1 cellular context compared by ENCODE assay signal in the genomic region with DNA sequence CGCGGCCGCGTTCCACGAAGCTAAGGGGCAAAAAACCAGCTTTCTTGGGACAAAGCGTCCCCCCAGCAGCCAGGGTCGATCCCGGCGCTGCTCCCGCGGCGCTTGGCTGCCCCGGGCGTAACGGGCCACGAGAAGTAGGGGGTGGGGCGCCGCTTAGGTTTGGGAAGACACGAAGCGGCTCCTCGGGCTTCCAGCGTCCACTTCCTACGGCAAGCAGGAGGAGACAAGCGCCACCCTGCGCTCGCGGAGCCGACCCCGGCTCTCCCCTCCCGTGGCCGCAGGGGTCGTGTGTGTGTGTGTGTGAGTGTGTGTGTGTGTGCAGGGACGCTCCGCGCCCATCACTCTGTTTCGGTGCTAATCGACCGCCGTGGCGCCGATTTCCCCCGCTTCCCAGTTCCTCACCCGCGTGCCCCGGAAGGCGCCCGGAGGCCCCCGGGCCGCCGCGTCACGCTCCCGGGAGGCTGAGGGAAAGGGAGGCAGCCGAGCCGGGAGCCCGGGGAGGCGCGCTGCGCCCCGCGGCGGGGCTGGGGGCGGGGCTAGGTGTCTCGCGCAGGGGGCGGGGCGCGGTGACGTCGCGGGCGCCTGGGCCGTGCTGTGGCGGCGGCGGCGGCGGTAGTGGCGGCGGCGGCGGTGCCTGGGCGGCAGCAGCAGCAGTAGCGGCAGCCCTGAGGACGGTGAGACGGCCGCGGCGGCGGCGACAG.
TF ChIP-seq lines count a peak whose summit lies in the region.

TSS of gene ERC1 (plus strand) at position 575 of the 701 bp plus-strand sequence. CDS start 36,681 bp downstream, outside the sequence.

TF ChIP-seq in K562, 482 proteins besides CTCF, POLR2A, EP300 and RAD21 (continued from another document and continues in another):
- TF ChIP-seq, protein P1, sequence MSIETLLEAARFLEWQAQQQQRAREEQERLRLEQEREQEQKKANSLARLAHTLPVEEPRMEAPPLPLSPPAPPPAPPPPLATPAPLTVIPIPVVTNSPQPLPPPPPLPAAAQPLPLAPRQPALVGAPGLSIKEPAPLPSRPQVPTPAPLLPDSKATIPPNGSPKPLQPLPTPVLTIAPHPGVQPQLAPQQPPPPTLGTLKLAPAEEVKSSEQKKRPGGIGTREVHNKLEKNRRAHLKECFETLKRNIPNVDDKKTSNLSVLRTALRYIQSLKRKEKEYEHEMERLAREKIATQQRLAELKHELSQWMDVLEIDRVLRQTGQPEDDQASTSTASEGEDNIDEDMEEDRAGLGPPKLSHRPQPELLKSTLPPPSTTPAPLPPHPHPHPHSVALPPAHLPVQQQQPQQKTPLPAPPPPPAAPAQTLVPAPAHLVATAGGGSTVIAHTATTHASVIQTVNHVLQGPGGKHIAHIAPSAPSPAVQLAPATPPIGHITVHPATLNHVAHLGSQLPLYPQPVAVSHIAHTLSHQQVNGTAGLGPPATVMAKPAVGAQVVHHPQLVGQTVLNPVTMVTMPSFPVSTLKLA (conservative IDR thresholded peaks at IDR 0.05): peak; percentile 64 to 78
- TF ChIP-seq CHD2 (IDR thresholded peaks at IDR 0.05; ENCODE audit: low read depth, low read length) (peak; percentile 51), ESRRB (CRISPR knock-in tag; IDR thresholded peaks at IDR 0.05; ENCODE audit: borderline replicate concordance) (no peak), MCM3 (IDR thresholded peaks at IDR 0.05) (no peak), ZFPM2 (CRISPR knock-in tag; IDR thresholded peaks at IDR 0.05) (no peak), THRAP3 (IDR thresholded peaks at IDR 0.05; ENCODE audit: borderline replicate concordance) (no peak), LARP7 (IDR thresholded peaks at IDR 0.05) (peak; percentile 74; the same call in 1 of the 2 replicates), ZNF740 (CRISPR knock-in tag; IDR thresholded peaks at IDR 0.05) (no peak), ZNF740 (tag; IDR thresholded peaks at IDR 0.05) (no peak), DMBX1 (CRISPR knock-in tag; IDR thresholded peaks at IDR 0.05; ENCODE audit: borderline replicate concordance) (no peak), GABPA (tag; conservative IDR thresholded peaks at IDR 0.05; ENCODE audit: low read depth) (peak; percentile 68), HNRNPH1 (optimal IDR thresholded peaks at IDR 0.05; ENCODE audit: low read depth, low read length) (no peak), ZBTB11 (CRISPR knock-in tag; IDR thresholded peaks at IDR 0.05) (peak in 1 of 3 experiments; percentile 57; a peak in 1 of 6 replicates), ZNF780A (CRISPR knock-in tag; IDR thresholded peaks at IDR 0.05) (no peak), RAD51 (IDR thresholded peaks at IDR 0.05; ENCODE audit: borderline replicate concordance, low read depth) (no peak), FOXA1 (IDR thresholded peaks at IDR 0.05; ENCODE audit: borderline replicate concordance) (no peak), ZNF239 (CRISPR knock-in tag; IDR thresholded peaks at IDR 0.05) (no peak), ZNF197 (CRISPR knock-in tag; IDR thresholded peaks at IDR 0.05; ENCODE audit: low read depth) (no peak), RBM14 (IDR thresholded peaks at IDR 0.05; ENCODE audit: borderline replicate concordance, insufficient read depth, low read depth, low read length) (0 out of 2 replicates have a peak, but pooled peaks have one; percentile 66), ZSCAN32 (CRISPR knock-in tag; IDR thresholded peaks at IDR 0.05) (no peak), EP400 (IDR thresholded peaks at IDR 0.05) (peak; percentile 92), BCOR (IDR thresholded peaks at IDR 0.05) (peak; percentile 67), ZNF699 (CRISPR knock-in tag; IDR thresholded peaks at IDR 0.05; ENCODE audit: insufficient replicate concordance) (no peak)
- TF ChIP-seq, protein P2, sequence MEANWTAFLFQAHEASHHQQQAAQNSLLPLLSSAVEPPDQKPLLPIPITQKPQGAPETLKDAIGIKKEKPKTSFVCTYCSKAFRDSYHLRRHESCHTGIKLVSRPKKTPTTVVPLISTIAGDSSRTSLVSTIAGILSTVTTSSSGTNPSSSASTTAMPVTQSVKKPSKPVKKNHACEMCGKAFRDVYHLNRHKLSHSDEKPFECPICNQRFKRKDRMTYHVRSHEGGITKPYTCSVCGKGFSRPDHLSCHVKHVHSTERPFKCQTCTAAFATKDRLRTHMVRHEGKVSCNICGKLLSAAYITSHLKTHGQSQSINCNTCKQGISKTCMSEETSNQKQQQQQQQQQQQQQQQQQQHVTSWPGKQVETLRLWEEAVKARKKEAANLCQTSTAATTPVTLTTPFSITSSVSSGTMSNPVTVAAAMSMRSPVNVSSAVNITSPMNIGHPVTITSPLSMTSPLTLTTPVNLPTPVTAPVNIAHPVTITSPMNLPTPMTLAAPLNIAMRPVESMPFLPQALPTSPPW (CRISPR knock-in tag; IDR thresholded peaks at IDR 0.05): peak; percentile 68
- TF ChIP-seq, protein P3, sequence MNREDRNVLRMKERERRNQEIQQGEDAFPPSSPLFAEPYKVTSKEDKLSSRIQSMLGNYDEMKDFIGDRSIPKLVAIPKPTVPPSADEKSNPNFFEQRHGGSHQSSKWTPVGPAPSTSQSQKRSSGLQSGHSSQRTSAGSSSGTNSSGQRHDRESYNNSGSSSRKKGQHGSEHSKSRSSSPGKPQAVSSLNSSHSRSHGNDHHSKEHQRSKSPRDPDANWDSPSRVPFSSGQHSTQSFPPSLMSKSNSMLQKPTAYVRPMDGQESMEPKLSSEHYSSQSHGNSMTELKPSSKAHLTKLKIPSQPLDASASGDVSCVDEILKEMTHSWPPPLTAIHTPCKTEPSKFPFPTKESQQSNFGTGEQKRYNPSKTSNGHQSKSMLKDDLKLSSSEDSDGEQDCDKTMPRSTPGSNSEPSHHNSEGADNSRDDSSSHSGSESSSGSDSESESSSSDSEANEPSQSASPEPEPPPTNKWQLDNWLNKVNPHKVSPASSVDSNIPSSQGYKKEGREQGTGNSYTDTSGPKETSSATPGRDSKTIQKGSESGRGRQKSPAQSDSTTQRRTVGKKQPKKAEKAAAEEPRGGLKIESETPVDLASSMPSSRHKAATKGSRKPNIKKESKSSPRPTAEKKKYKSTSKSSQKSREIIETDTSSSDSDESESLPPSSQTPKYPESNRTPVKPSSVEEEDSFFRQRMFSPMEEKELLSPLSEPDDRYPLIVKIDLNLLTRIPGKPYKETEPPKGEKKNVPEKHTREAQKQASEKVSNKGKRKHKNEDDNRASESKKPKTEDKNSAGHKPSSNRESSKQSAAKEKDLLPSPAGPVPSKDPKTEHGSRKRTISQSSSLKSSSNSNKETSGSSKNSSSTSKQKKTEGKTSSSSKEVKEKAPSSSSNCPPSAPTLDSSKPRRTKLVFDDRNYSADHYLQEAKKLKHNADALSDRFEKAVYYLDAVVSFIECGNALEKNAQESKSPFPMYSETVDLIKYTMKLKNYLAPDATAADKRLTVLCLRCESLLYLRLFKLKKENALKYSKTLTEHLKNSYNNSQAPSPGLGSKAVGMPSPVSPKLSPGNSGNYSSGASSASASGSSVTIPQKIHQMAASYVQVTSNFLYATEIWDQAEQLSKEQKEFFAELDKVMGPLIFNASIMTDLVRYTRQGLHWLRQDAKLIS (CRISPR knock-in tag; IDR thresholded peaks at IDR 0.05): 0 out of 2 replicates have a peak, but pooled peaks have one; percentile 42
- TF ChIP-seq, protein P4, sequence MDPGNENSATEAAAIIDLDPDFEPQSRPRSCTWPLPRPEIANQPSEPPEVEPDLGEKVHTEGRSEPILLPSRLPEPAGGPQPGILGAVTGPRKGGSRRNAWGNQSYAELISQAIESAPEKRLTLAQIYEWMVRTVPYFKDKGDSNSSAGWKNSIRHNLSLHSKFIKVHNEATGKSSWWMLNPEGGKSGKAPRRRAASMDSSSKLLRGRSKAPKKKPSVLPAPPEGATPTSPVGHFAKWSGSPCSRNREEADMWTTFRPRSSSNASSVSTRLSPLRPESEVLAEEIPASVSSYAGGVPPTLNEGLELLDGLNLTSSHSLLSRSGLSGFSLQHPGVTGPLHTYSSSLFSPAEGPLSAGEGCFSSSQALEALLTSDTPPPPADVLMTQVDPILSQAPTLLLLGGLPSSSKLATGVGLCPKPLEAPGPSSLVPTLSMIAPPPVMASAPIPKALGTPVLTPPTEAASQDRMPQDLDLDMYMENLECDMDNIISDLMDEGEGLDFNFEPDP (CRISPR knock-in tag; IDR thresholded peaks at IDR 0.05): no peak
- TF ChIP-seq, protein P5, sequence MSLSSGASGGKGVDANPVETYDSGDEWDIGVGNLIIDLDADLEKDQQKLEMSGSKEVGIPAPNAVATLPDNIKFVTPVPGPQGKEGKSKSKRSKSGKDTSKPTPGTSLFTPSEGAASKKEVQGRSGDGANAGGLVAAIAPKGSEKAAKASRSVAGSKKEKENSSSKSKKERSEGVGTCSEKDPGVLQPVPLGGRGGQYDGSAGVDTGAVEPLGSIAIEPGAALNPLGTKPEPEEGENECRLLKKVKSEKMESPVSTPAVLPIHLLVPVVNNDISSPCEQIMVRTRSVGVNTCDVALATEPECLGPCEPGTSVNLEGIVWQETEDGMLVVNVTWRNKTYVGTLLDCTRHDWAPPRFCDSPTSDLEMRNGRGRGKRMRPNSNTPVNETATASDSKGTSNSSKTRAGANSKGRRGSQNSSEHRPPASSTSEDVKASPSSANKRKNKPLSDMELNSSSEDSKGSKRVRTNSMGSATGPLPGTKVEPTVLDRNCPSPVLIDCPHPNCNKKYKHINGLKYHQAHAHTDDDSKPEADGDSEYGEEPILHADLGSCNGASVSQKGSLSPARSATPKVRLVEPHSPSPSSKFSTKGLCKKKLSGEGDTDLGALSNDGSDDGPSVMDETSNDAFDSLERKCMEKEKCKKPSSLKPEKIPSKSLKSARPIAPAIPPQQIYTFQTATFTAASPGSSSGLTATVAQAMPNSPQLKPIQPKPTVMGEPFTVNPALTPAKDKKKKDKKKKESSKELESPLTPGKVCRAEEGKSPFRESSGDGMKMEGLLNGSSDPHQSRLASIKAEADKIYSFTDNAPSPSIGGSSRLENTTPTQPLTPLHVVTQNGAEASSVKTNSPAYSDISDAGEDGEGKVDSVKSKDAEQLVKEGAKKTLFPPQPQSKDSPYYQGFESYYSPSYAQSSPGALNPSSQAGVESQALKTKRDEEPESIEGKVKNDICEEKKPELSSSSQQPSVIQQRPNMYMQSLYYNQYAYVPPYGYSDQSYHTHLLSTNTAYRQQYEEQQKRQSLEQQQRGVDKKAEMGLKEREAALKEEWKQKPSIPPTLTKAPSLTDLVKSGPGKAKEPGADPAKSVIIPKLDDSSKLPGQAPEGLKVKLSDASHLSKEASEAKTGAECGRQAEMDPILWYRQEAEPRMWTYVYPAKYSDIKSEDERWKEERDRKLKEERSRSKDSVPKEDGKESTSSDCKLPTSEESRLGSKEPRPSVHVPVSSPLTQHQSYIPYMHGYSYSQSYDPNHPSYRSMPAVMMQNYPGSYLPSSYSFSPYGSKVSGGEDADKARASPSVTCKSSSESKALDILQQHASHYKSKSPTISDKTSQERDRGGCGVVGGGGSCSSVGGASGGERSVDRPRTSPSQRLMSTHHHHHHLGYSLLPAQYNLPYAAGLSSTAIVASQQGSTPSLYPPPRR (CRISPR knock-in tag; IDR thresholded peaks at IDR 0.05; ENCODE audit: borderline replicate concordance): no peak
- TF ChIP-seq, protein P6, sequence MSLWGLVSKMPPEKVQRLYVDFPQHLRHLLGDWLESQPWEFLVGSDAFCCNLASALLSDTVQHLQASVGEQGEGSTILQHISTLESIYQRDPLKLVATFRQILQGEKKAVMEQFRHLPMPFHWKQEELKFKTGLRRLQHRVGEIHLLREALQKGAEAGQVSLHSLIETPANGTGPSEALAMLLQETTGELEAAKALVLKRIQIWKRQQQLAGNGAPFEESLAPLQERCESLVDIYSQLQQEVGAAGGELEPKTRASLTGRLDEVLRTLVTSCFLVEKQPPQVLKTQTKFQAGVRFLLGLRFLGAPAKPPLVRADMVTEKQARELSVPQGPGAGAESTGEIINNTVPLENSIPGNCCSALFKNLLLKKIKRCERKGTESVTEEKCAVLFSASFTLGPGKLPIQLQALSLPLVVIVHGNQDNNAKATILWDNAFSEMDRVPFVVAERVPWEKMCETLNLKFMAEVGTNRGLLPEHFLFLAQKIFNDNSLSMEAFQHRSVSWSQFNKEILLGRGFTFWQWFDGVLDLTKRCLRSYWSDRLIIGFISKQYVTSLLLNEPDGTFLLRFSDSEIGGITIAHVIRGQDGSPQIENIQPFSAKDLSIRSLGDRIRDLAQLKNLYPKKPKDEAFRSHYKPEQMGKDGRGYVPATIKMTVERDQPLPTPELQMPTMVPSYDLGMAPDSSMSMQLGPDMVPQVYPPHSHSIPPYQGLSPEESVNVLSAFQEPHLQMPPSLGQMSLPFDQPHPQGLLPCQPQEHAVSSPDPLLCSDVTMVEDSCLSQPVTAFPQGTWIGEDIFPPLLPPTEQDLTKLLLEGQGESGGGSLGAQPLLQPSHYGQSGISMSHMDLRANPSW (CRISPR knock-in tag; IDR thresholded peaks at IDR 0.05): no peak
